8 cellular contexts compared by ENCODE assay signal in genomic region chr14:21191809-21192446, GRCh38. TPM values are rescaled to one million over a fixed set of nuclear protein-coding genes. Genes with fewer than 3 reads are reported as not detected.
A peak's percentile ranks its signal among the peaks of the same experiment; 100 is the strongest.
DNase-seq lines count a peak whose midpoint lies in the region; ATAC-seq and TF ChIP-seq lines count a peak whose summit lies in the region.

No MANE protein-coding gene starts in this region.

- H3K27ac Mint-ChIP-seq in stimulated activated naive B cell treated with anti-CD40 and anti-IgM and Interleukin-4, amounts not matched to agents 10 μg/mL and 1 μg/mL and 100 μg/mL, for 72 hours: peak overlapping the region; percentile 76

- H3K9me3 Mint-ChIP-seq in stimulated activated naive B cell treated with anti-CD40 and anti-IgM and Interleukin-4, amounts not matched to agents 10 μg/mL and 1 μg/mL and 100 μg/mL, for 72 hours: no peaks in the 10 kb centered on the region

- POLR2A ChIA-PET in AG04449 (lab: Yijun Ruan, JAX): interaction anchor here (0.9 kb wide), 1 partner anchor 9 kb away, joined by 3 read pairs; no protein-coding TSS in a partner anchor

- peaks cover 9 to 17% of the 10 kb centered on the region in 2 donors for H3K4me1 Mint-ChIP-seq in stimulated activated naive B cell treated with anti-CD40 and anti-IgM and Interleukin-4, amounts not matched to agents 10 μg/mL and 1 μg/mL and 100 μg/mL, for 72 hours

- H3K4me3 Mint-ChIP-seq in stimulated activated naive B cell treated with anti-CD40 and anti-IgM and Interleukin-4, amounts not matched to agents 10 μg/mL and 1 μg/mL and 100 μg/mL, for 72 hours: peak overlapping the region; percentile 76 to 78

- H3K4me3 ChIP-seq in AG04449 (ENCODE audit: low read depth, low read length) (peak overlapping the region; percentile 49), epithelial cell of proximal tubule (ENCODE audit: low read depth, low read length) (peak overlapping the region; percentile 37)

- no peak for DNase-seq in AG04449 (ENCODE audit: low read depth, low spot score)
- peak; percentile 93 for DNase-seq in NCI-H69 (lab: John Stamatoyannopoulos, UW)
- DNase-seq in activated CD8-positive, alpha-beta memory T cell treated with anti-CD3 and anti-CD28 coated beads for 4 hours (ENCODE audit: low read depth in 2 of 2): peak; percentile 16 to 21
- no peak for DNase-seq in epithelial cell of proximal tubule (ENCODE audit: low read depth)
- DNase-seq in myocyte (ENCODE audit: low read depth): peak; percentile 77
- DNase-seq in stimulated activated naive B cell treated with anti-CD40 and anti-IgM and Interleukin-4, amounts not matched to agents 10 μg/mL and 1 μg/mL and 100 μg/mL, for 72 hours: peak; percentile 70

- peak; percentile 95 for ATAC-seq in GM18909 (IDR thresholded peaks at IDR 0.05; ENCODE audit: poor library complexity, unreplicated experiment)
- peak; percentile 69 for ATAC-seq in HG03378 (IDR thresholded peaks at IDR 0.05; ENCODE audit: unreplicated experiment)
- peak; percentile 96 to 97 for ATAC-seq in stimulated activated naive B cell treated with anti-CD40 and anti-IgM and Interleukin-4, amounts not matched to agents 10 μg/mL and 1 μg/mL and 100 μg/mL, for 72 hours (replicated peaks)

- CTCF ChIA-PET in AG04449 (lab: Yijun Ruan, JAX): interaction anchor here (1.4 kb wide), 1 partner anchor 83 kb away, joined by 4 read pairs; no protein-coding TSS in a partner anchor

- no peak for TF ChIP-seq CTCF in AG04449 (IDR thresholded peaks at IDR 0.05; ENCODE audit: insufficient read depth, low read length, missing control alignments)
- no peak for TF ChIP-seq CTCF in epithelial cell of proximal tubule (conservative IDR thresholded peaks at IDR 0.05; ENCODE audit: low read depth, low read length)

- H3K27me3 Mint-ChIP-seq in stimulated activated naive B cell treated with anti-CD40 and anti-IgM and Interleukin-4, amounts not matched to agents 10 μg/mL and 1 μg/mL and 100 μg/mL, for 72 hours: no peaks in the 10 kb centered on the region

- H3K36me3 Mint-ChIP-seq in stimulated activated naive B cell treated with anti-CD40 and anti-IgM and Interleukin-4, amounts not matched to agents 10 μg/mL and 1 μg/mL and 100 μg/mL, for 72 hours: no peaks in the 10 kb centered on the region

RNA-seq across cellular contexts. Expression of gene OR5AU1, which starts 36.1 kb away (rescaled TPM):
- total RNA-seq in epithelial cell of proximal tubule (not detected in 2 replicates), myocyte (not detected in 2 replicates)
- not detected for polyA plus RNA-seq in myocyte (2012)

Comparison
In these comparisons a context has a peak if more than half of its experiments do, and no peak if none do; other contexts are left out.
1. DNase-seq: peak in NCI-H69 (single experiment), activated CD8-positive, alpha-beta memory T cell treated with anti-CD3 and anti-CD28 coated beads for 4 hours (2 of 2), myocyte (single experiment) and stimulated activated naive B cell treated with anti-CD40 and anti-IgM and Interleukin-4, amounts not matched to agents 10 μg/mL and 1 μg/mL and 100 μg/mL, for 72 hours (single experiment); none in AG04449 (single experiment) and epithelial cell of proximal tubule (single experiment).
2. Peak in every context shown above with its lines, with median percentiles within 50 percentile points of each other: ATAC-seq.